1 cellular context compared by ENCODE assay signal in genomic region chr1:186175588-186175987, GRCh38.
TF ChIP-seq lines count a peak whose summit lies in the region.

No MANE protein-coding gene starts in this region.

TF ChIP-seq in GM23338, 12 proteins besides CTCF, POLR2A, EP300 and RAD21 (continued from another document):
- no peak for TF ChIP-seq ZNF462 (CRISPR knock-in tag; IDR thresholded peaks at IDR 0.05)
